8 cellular contexts compared by ENCODE assay signal in genomic region chr6:169654590-169655391, GRCh38. TPM values are rescaled to one million over a fixed set of nuclear protein-coding genes. Genes with fewer than 3 reads are reported as not detected.
A peak's percentile ranks its signal among the peaks of the same experiment; 100 is the strongest.
DNase-seq lines count a peak whose midpoint lies in the region; ATAC-seq and TF ChIP-seq lines count a peak whose summit lies in the region.

No MANE protein-coding gene starts in this region.

- in situ Hi-C loops in G401 (cut with HindIII; ENCODE audit: low sequenced_read_pairs): no loop called here

- 63 to 66% methylated on average over 28 to 43 of the region's 47 CpGs for WGBS in esophagus squamous epithelium, 2 donors

- peaks cover 21% of the 10 kb centered on the region; the same call in 1 of the 2 replicates for H3K36me3 Mint-ChIP-seq in HFFc6 (ENCODE audit: low read depth)
- H3K36me3 Mint-ChIP-seq in activated T-cell treated with anti-CD3 and anti-CD28 coated beads, Interleukin-2, amount 50 U/mL, for 72 hours (ENCODE audit: insufficient read depth in 2 of 2): peaks cover 3 to 12% of the 10 kb centered on the region in 2 donors

- peak overlapping the region; percentile 91 for H3K4me3 Mint-ChIP-seq in HFFc6
- H3K4me3 Mint-ChIP-seq in activated T-cell treated with anti-CD3 and anti-CD28 coated beads, Interleukin-2, amount 50 U/mL, for 72 hours: peak overlapping the region; percentile 76 to 80

- peak overlapping the region; percentile 49 to 77 for H3K9ac ChIP-seq in stomach smooth muscle (ENCODE audit: low read length in 2 of 2)

- TF ChIP-seq POLR2A in esophagus squamous epithelium (IDR thresholded peaks at IDR 0.05): peak in 1 of 4 donors; percentile 46

- peaks cover 3 to 46% (median 13%) of the 10 kb centered on the region in 3 donors for H3K36me3 ChIP-seq in esophagus squamous epithelium
- no peaks in the 10 kb centered on the region for H3K36me3 ChIP-seq in neutrophil
- H3K36me3 ChIP-seq in stomach smooth muscle (ENCODE audit: control insufficient read depth in 2 of 2, insufficient read depth in 2 of 2, low read length in 2 of 2): peaks cover 3 to 12% of the 10 kb centered on the region in 2 donors

- peak overlapping the region; percentile 66 to 88 (median 81) for H3K27ac ChIP-seq in esophagus squamous epithelium
- H3K27ac ChIP-seq in neutrophil: no peak overlapping the region
- H3K27ac ChIP-seq in stomach smooth muscle (ENCODE audit: low read length): peak overlapping the region; percentile 66

- DNase-seq in G401 (ENCODE audit: low spot score) (peak; percentile 77), HFFc6 (peak; percentile 51), NCI-H226 (peak; percentile 30), esophagus squamous epithelium (lab: John Stamatoyannopoulos, UW) (no peak), NOMO-1 treated with DMSO at 0.1 percent for 48 hours (lab: John Stamatoyannopoulos, UW; ENCODE audit: unreplicated experiment) (no peak)
- peak; percentile 60 to 67 for DNase-seq in activated T-cell treated with anti-CD3 and anti-CD28 coated beads, Interleukin-2, amount 50 U/mL, for 72 hours

- H3K9me3 ChIP-seq in esophagus squamous epithelium (no peaks in the 10 kb centered on the region), neutrophil (no peaks in the 10 kb centered on the region), stomach smooth muscle (ENCODE audit: control insufficient read depth in 2 of 2, low read length in 2 of 2) (no peaks in the 10 kb centered on the region)

- H3K4me1 Mint-ChIP-seq in HFFc6 (ENCODE audit: low read depth): peaks cover 17% of the 10 kb centered on the region
- H3K4me1 Mint-ChIP-seq in activated T-cell treated with anti-CD3 and anti-CD28 coated beads, Interleukin-2, amount 50 U/mL, for 72 hours (ENCODE audit: low read depth): peaks cover 14% of the 10 kb centered on the region

- H3K4me3 ChIP-seq in esophagus squamous epithelium (peak overlapping the region; percentile 30 to 61 (median 54)), neutrophil (ENCODE audit: low read depth in 1 of 2, low read length in 1 of 2) (peak overlapping the region; percentile 40 to 45), stomach smooth muscle (ENCODE audit: low read length in 2 of 2) (peak overlapping the region; percentile 74 to 79)

- peak; percentile 34; the same call in 1 of the 2 replicates for TF ChIP-seq CTCF in HFFc6 (IDR thresholded peaks at IDR 0.05)
- TF ChIP-seq CTCF in esophagus squamous epithelium (IDR thresholded peaks at IDR 0.05): peak in 3 of 6 experiments; percentile 37 to 45 (median 44)
- TF ChIP-seq CTCF in neutrophil (IDR thresholded peaks at IDR 0.05): no peak

- H3K27me3 ChIP-seq in esophagus squamous epithelium: no peaks in the 10 kb centered on the region
- no peaks in the 10 kb centered on the region for H3K27me3 ChIP-seq in neutrophil
- no peaks in the 10 kb centered on the region for H3K27me3 ChIP-seq in stomach smooth muscle (ENCODE audit: control insufficient read depth in 1 of 2, insufficient read depth in 2 of 2, low read length in 2 of 2)

- H3K27ac Mint-ChIP-seq in HFFc6: peak overlapping the region; percentile 83
- peak overlapping the region; percentile 71 for H3K27ac Mint-ChIP-seq in activated T-cell treated with anti-CD3 and anti-CD28 coated beads, Interleukin-2, amount 50 U/mL, for 72 hours

- no peaks in the 10 kb centered on the region; the same call in 1 of the 2 replicates for H3K27me3 Mint-ChIP-seq in HFFc6 (ENCODE audit: insufficient read depth)
- H3K27me3 Mint-ChIP-seq in activated T-cell treated with anti-CD3 and anti-CD28 coated beads, Interleukin-2, amount 50 U/mL, for 72 hours (ENCODE audit: low read depth): no peaks in the 10 kb centered on the region

- intact Hi-C loops in esophagus squamous epithelium (cut with DNase I): no loop called here

- H3K9me3 Mint-ChIP-seq in HFFc6: no peaks in the 10 kb centered on the region
- no peaks in the 10 kb centered on the region for H3K9me3 Mint-ChIP-seq in activated T-cell treated with anti-CD3 and anti-CD28 coated beads, Interleukin-2, amount 50 U/mL, for 72 hours

- ATAC-seq in activated T-cell treated with anti-CD3 and anti-CD28 coated beads, Interleukin-2, amount 50 U/mL, for 72 hours (replicated peaks in 1 of 2): peak; percentile 96 to 97

- H3K4me1 ChIP-seq in esophagus squamous epithelium: peaks cover 5 to 17% (median 5%) of the 10 kb centered on the region in 3 donors
- H3K4me1 ChIP-seq in neutrophil (ENCODE audit: control insufficient read depth in 1 of 2, insufficient read depth in 1 of 2, low read depth in 1 of 2, low read length in 1 of 2): peaks cover 6 to 7% of the 10 kb centered on the region in 2 experiments
- no peaks in the 10 kb centered on the region for H3K4me1 ChIP-seq in stomach smooth muscle (ENCODE audit: control insufficient read depth, insufficient read depth, low read length)

RNA-seq across cellular contexts. Expression of gene WDR27, which starts 47.0 kb away (rescaled TPM):
- 12.1 and 20.9 TPM in 2 replicates for total RNA-seq in G401 (2014; rRNA removed; shearing (Covaris generic))
- 10 to 100 TPM in 5 of 6 experiments, 1 to 10 TPM in 1; 10.0 to 15.8 (median 12.1) TPM for total RNA-seq in HFFc6 (2021; fragmentation: NEBNext Ultra II Directional; extraction: Animal tissue kit (Norgen Biotek cat#: 25700))
- total RNA-seq in activated T-cell treated with anti-CD3 and anti-CD28 coated beads, Interleukin-2, amount 50 U/mL, for 72 hours: 10 to 100 TPM; 45.0 to 46.1 TPM
- 10 to 100 TPM; 12.4 to 38.7 (median 27.6) TPM for total RNA-seq in esophagus squamous epithelium

RNA-seq across cellular contexts. Expression of gene C6orf120, which starts 47.1 kb away (rescaled TPM):
- 43.4 and 54.8 TPM in 2 replicates for total RNA-seq in G401 (2014; rRNA removed; shearing (Covaris generic))
- 10 to 100 TPM; 44.9 to 53.5 (median 48.7) TPM for total RNA-seq in HFFc6 (2021; fragmentation: NEBNext Ultra II Directional; extraction: Animal tissue kit (Norgen Biotek cat#: 25700))
- total RNA-seq in activated T-cell treated with anti-CD3 and anti-CD28 coated beads, Interleukin-2, amount 50 U/mL, for 72 hours: 10 to 100 TPM; 13.3 to 14.4 TPM
- total RNA-seq in esophagus squamous epithelium: 10 to 100 TPM; 14.8 to 29.0 (median 21.7) TPM

Comparison
In these comparisons a context has a peak if more than half of its experiments do, and no peak if none do; other contexts are left out.
1. DNase-seq: peak in G401 (single experiment), HFFc6 (single experiment), NCI-H226 (single experiment) and activated T-cell treated with anti-CD3 and anti-CD28 coated beads, Interleukin-2, amount 50 U/mL, for 72 hours (2 of 2); none in esophagus squamous epithelium (single experiment) and NOMO-1 treated with DMSO at 0.1 percent for 48 hours (single experiment).
2. Peak in every context shown above with its lines, with median percentiles within 50 percentile points of each other: H3K4me3 ChIP-seq.